In genomic region chr13:80173224-80173623, GRCh38 we compare ENCODE assay signal across 1 cellular context.
TF ChIP-seq lines count a peak whose summit lies in the region.

No MANE protein-coding gene starts in this region.

TF ChIP-seq in SK-N-SH, 30 proteins besides CTCF, POLR2A, EP300 and RAD21 (continued from another document):
- TF ChIP-seq RXRA (IDR thresholded peaks at IDR 0.05; ENCODE audit: borderline replicate concordance, low read depth) = no peak
TF ChIP-seq in SK-N-SH: peak in this region for 0.
